In genomic region chr10:120601999-120602398, GRCh38 we compare ENCODE assay signal across 17 cellular contexts.
A peak's percentile ranks its signal among the peaks of the same experiment; 100 is the strongest.
DNase-seq lines count a peak whose midpoint lies in the region; ATAC-seq and TF ChIP-seq lines count a peak whose summit lies in the region.
"Had no signal": no experiment of that assay in that cellular context is flagged by ENCODE, and none has a peak within 500 bp of the region (broad histone marks: within the 10 kb centered on the region; RNA-seq: fewer than 3 reads in every experiment).

No MANE protein-coding gene starts in this region.

- no peak overlapping the region for H3K9ac ChIP-seq in PC-3 (ENCODE audit: low read length)
- H3K9ac ChIP-seq: BLaER1 treated with 17β-estradiol and CSF1 and Interleukin-3, amounts not matched to agents 10 nM and 100 nM had no signal

- H3K4me1 Mint-ChIP-seq in activated naive CD4-positive, alpha-beta T cell treated with anti-CD3 and anti-CD28 coated beads, Interleukin-2, amount 50 U/mL, for 24 hours, result no peaks in the 10 kb centered on the region

- no TSS peak for BruUV-seq in PC-3 (replicated peaks; lab: Mats Ljungman, UMichigan)

- peaks cover 3% of the 10 kb centered on the region for H3K27me3 Mint-ChIP-seq in activated naive CD4-positive, alpha-beta T cell treated with anti-CD3 and anti-CD28 coated beads, Interleukin-2, amount 50 U/mL, for 24 hours
- H3K27me3 Mint-ChIP-seq: B cell had no signal

- no peak overlapping the region for H2AFZ ChIP-seq in PC-3 (ENCODE audit: low read length)

- DNase-seq in activated naive CD4-positive, alpha-beta T cell treated with anti-CD3 and anti-CD28 coated beads, Interleukin-2, amount 50 U/mL, for 72 hours (ENCODE audit: low spot score in 2 of 2), result no peak
- DNase-seq in PC-3 (no peak), NCI-H1417 (lab: John Stamatoyannopoulos, UW) (no peak), middle frontal gyrus (ENCODE audit: extremely low spot score, low spot score) (no peak)
- DNase-seq: AML-193; Caco-2; Calu3; CD4-positive, alpha-beta T cell; CD8-positive, alpha-beta T cell; DMS79 treated with DMSO at 0.1 percent for 48 hours; GF-D8 had no signal

- no peak for TF ChIP-seq CTCF in PC-3 (conservative IDR thresholded peaks at IDR 0.05; ENCODE audit: low read depth, low read length)

- H3K4me3 Mint-ChIP-seq in activated naive CD4-positive, alpha-beta T cell treated with anti-CD3 and anti-CD28 coated beads, Interleukin-2, amount 50 U/mL, for 24 hours, result no peak overlapping the region
- H3K4me3 Mint-ChIP-seq: B cell; CD4-positive, alpha-beta T cell; CD8-positive, alpha-beta T cell had no signal

- H3K4me3 ChIP-seq in PC-3 (ENCODE audit: low read length), result no peak overlapping the region
- H3K4me3 ChIP-seq: A549; BLaER1 treated with 17β-estradiol and CSF1 and Interleukin-3, amounts not matched to agents 10 nM and 100 nM had no signal

- no peaks in the 10 kb centered on the region for H3K27me3 ChIP-seq in PC-3 (ENCODE audit: low read length)
- H3K27me3 ChIP-seq: BLaER1 treated with 17β-estradiol and CSF1 and Interleukin-3, amounts not matched to agents 10 nM and 100 nM had no signal

- peak overlapping the region; percentile 87; the same call in 1 of the 2 replicates for H3K27ac ChIP-seq in PC-3 (ENCODE audit: low read length)
- H3K27ac ChIP-seq: 22Rv1; A549; BLaER1 treated with 17β-estradiol and CSF1 and Interleukin-3, amounts not matched to agents 10 nM and 100 nM; C4-2B had no signal

- no peaks in the 10 kb centered on the region; the same call in 1 of the 2 replicates for H3K36me3 ChIP-seq in PC-3 (ENCODE audit: low read depth, low read length)
- H3K36me3 ChIP-seq: BLaER1 treated with 17β-estradiol and CSF1 and Interleukin-3, amounts not matched to agents 10 nM and 100 nM had no signal

- peaks cover 26% of the 10 kb centered on the region for H3K4me1 ChIP-seq in PC-3 (ENCODE audit: insufficient read depth, low read length)
- H3K4me1 ChIP-seq: A549, Caco-2 had no signal

- ATAC-seq in activated naive CD4-positive, alpha-beta T cell treated with anti-CD3 and anti-CD28 coated beads, Interleukin-2, amount 50 U/mL, for 72 hours, result no peak
- no peak for ATAC-seq in PC-3
- ATAC-seq: A549; CD8-positive, alpha-beta T cell had no signal

- no peaks in the 10 kb centered on the region for H3K36me3 Mint-ChIP-seq in activated naive CD4-positive, alpha-beta T cell treated with anti-CD3 and anti-CD28 coated beads, Interleukin-2, amount 50 U/mL, for 24 hours
- H3K36me3 Mint-ChIP-seq in activated naive CD4-positive, alpha-beta T cell treated with anti-CD3 and anti-CD28 coated beads, Interleukin-2, amount 50 U/mL, for 72 hours, result no peaks in the 10 kb centered on the region
- H3K36me3 Mint-ChIP-seq: CD8-positive, alpha-beta T cell had no signal

- no peaks in the 10 kb centered on the region for H4K20me1 ChIP-seq in PC-3 (ENCODE audit: low read length)
- H4K20me1 ChIP-seq: BLaER1 treated with 17β-estradiol and CSF1 and Interleukin-3, amounts not matched to agents 10 nM and 100 nM had no signal

- H3K27ac Mint-ChIP-seq in activated naive CD4-positive, alpha-beta T cell treated with anti-CD3 and anti-CD28 coated beads, Interleukin-2, amount 50 U/mL, for 24 hours, result peak overlapping the region; percentile 31
- H3K27ac Mint-ChIP-seq in activated naive CD4-positive, alpha-beta T cell treated with anti-CD3 and anti-CD28 coated beads, Interleukin-2, amount 50 U/mL, for 72 hours, result no peak overlapping the region
- H3K27ac Mint-ChIP-seq: B cell; CD4-positive, alpha-beta T cell; CD8-positive, alpha-beta T cell had no signal

- CTCF ChIA-PET in PC-3 (lab: Charles Lee), result no interaction called here

- H3K9me3 ChIP-seq in PC-3 (ENCODE audit: low read length), result no peaks in the 10 kb centered on the region
- H3K9me3 ChIP-seq: A549 had no signal

- POLR2A ChIA-PET in PC-3 (lab: Charles Lee; ENCODE audit: unreplicated experiment), result no interaction called here

- H3K9me2 ChIP-seq in PC-3 (replicated peaks; ENCODE audit: low read length), result no peaks in the 10 kb centered on the region

- intact Hi-C loops in PC-3 (cut with micrococcal nuclease), result loop anchor here (2.0 kb wide), 2 partner anchors 133 to 179 kb away; no protein-coding TSS in a partner anchor

- H3F3A ChIP-seq in PC-3 (ENCODE audit: low read length, unreplicated experiment), result no peaks in the 10 kb centered on the region

- no peak overlapping the region for H3K4me2 ChIP-seq in PC-3 (ENCODE audit: low read length)
- H3K4me2 ChIP-seq: A549; BLaER1 treated with 17β-estradiol and CSF1 and Interleukin-3, amounts not matched to agents 10 nM and 100 nM had no signal

- H3K79me2 ChIP-seq in PC-3 (ENCODE audit: low read length), result no peaks in the 10 kb centered on the region

- H3K9me3 Mint-ChIP-seq in activated naive CD4-positive, alpha-beta T cell treated with anti-CD3 and anti-CD28 coated beads, Interleukin-2, amount 50 U/mL, for 24 hours, result no peaks in the 10 kb centered on the region
- H3K9me3 Mint-ChIP-seq in activated naive CD4-positive, alpha-beta T cell treated with anti-CD3 and anti-CD28 coated beads, Interleukin-2, amount 50 U/mL, for 72 hours, result no peaks in the 10 kb centered on the region
- H3K9me3 Mint-ChIP-seq: CD8-positive, alpha-beta T cell had no signal
